ENCODE assay signal across 17 cellular contexts in genomic region chr5:106376522-106376921, GRCh38.
DNase-seq lines count a peak whose midpoint lies in the region; ATAC-seq, FAIRE-seq and TF ChIP-seq lines count a peak whose summit lies in the region.
"Had no signal": no experiment of that assay in that cellular context is flagged by ENCODE, and none has a peak within 500 bp of the region (broad histone marks: within the 10 kb centered on the region; RNA-seq: fewer than 3 reads in every experiment).

No MANE protein-coding gene starts in this region.

- no peak overlapping the region for H3K4me3 ChIP-seq in NB4 (ENCODE audit: low read depth, low read length)
- H3K4me3 ChIP-seq in GM12878 = no peak overlapping the region
- no peak overlapping the region for H3K4me3 ChIP-seq in gastrocnemius medialis
- H3K4me3 ChIP-seq: Peyer's patch had no signal

- 0% methylated on average over 1 of the region's 1 CpG for WGBS in GM12878 (ENCODE audit: insufficient coverage, insufficient replicate concordance, low lambda C conversion rate, missing lambda C conversion rate)

- H2AFZ ChIP-seq in GM12878 (ENCODE audit: control insufficient read depth, low read depth, low read length) = no peak overlapping the region

- H3K27me3 ChIP-seq in GM12878 (replicated peaks in 1 of 2; ENCODE audit: control insufficient read depth in 2 of 2, insufficient read depth in 2 of 2, low read length in 1 of 2) (no peaks in the 10 kb centered on the region), gastrocnemius medialis (no peaks in the 10 kb centered on the region)
- H3K27me3 ChIP-seq: Peyer's patch had no signal

- no peaks in the 10 kb centered on the region for H3K9me3 ChIP-seq in GM12878 (replicated peaks; ENCODE audit: control insufficient read depth, insufficient read depth, low read length)
- peaks cover 0 to 3% (median 0%) of the 10 kb centered on the region in 3 donors for H3K9me3 ChIP-seq in gastrocnemius medialis
- H3K9me3 ChIP-seq: Peyer's patch had no signal

- DNase-seq in ELR (ENCODE audit: low read depth) (peak; percentile 74), NB4 (ENCODE audit: low read depth) (peak; percentile 17), GM12878 (ENCODE audit: low read depth, low spot score) (no peak), kidney tubule cell (ENCODE audit: low spot score) (peak; percentile 55), gastrocnemius medialis (no peak), GM12892 (ENCODE audit: insufficient read length) (no peak)
- DNase-seq: activated CD4-positive, CD25-positive, alpha-beta regulatory T cell treated with anti-CD3 and anti-CD28 coated beads, Interleukin-2, amount 50 U/mL, for 72 hours; activated naive CD4-positive, alpha-beta T cell treated with Interleukin-2 at 50 U/mL for 16 hours; effector CD4-positive, alpha-beta T cell; NCI-H2081 treated with DMSO at 0.1 percent for 48 hours; Peyer's patch; stimulated activated naive B cell treated with anti-CD40 and anti-IgM and Interleukin-4, amounts not matched to agents 10 μg/mL and 1 μg/mL and 100 μg/mL, for 72 hours; T-helper 17 cell had no signal

- SMC1A ChIA-PET in GM12878 (lab: Charles Lee; ENCODE audit: uncharacterized antibody, unreplicated experiment) = interaction anchor here (1.3 kb wide), 1 partner anchor 9 kb away, joined by 3 read pairs; no protein-coding TSS in a partner anchor

- no peak for TF ChIP-seq RAD21 in GM12878 (IDR thresholded peaks at IDR 0.05; ENCODE audit: insufficient read depth, low read depth, low read length)

- H3K9ac ChIP-seq in GM12878 (ENCODE audit: control insufficient read depth, insufficient read depth, low read length) = no peak overlapping the region

- no TSS peak for BruUV-seq in GM12878 (replicated peaks; lab: Mats Ljungman, UMichigan)

- TF ChIP-seq POLR2A in NB4 (IDR thresholded peaks at IDR 0.05; ENCODE audit: extremely low read depth, insufficient read length) (no peak), GM12878 (IDR thresholded peaks at IDR 0.05; ENCODE audit: low read depth, low read length) (no peak), gastrocnemius medialis (IDR thresholded peaks at IDR 0.05) (no peak), GM12892 (IDR thresholded peaks at IDR 0.05; ENCODE audit: low read depth, low read length) (no peak)

- H3K27ac ChIP-seq in GM12878 (ENCODE audit: control insufficient read depth, insufficient read depth) (no peak overlapping the region), gastrocnemius medialis (no peak overlapping the region)
- H3K27ac ChIP-seq: HL-60, Peyer's patch had no signal

- POLR2A ChIA-PET in GM12878 (lab: Charles Lee) = no interaction called here

- ATAC-seq in GM12878 (no peak), gastrocnemius medialis (no peak), GM18520 (IDR thresholded peaks at IDR 0.05; ENCODE audit: unreplicated experiment) (no peak), HG02610 (IDR thresholded peaks at IDR 0.05; ENCODE audit: unreplicated experiment) (no peak)
- ATAC-seq: stimulated activated naive B cell treated with anti-CD40 and anti-IgM and Interleukin-4, amounts not matched to agents 10 μg/mL and 1 μg/mL and 100 μg/mL, for 72 hours; T-helper 17 cell had no signal

- in situ Hi-C loops in GM12878 (cut with MboI) = no loop called here
- in situ Hi-C loops in gastrocnemius medialis (cut with MboI; ENCODE audit: low sequenced_read_pairs in 4 of 4) = no loop called here

- no peak for TF ChIP-seq EP300 in GM12878 (IDR thresholded peaks at IDR 0.05; ENCODE audit: borderline replicate concordance in 1 of 2, control insufficient read depth in 1 of 2, low read depth in 2 of 2, low read length in 2 of 2)

- H3K4me1 ChIP-seq in GM12878 (ENCODE audit: control insufficient read depth, insufficient read depth, low read length) (no peaks in the 10 kb centered on the region), gastrocnemius medialis (no peaks in the 10 kb centered on the region)
- H3K4me1 ChIP-seq: Peyer's patch had no signal

- CTCF ChIA-PET in GM12878 (lab: Yijun Ruan, JAX) = no interaction called here

- intact Hi-C loops in GM12878 (cut with micrococcal nuclease; ENCODE audit: unreplicated experiment) (no loop called here), gastrocnemius medialis (cut with DNase I; ENCODE audit: low total_unique reads) (no loop called here)

- H3K36me3 ChIP-seq in GM12878 (ENCODE audit: control insufficient read depth in 2 of 2, insufficient read depth in 2 of 2, low read length in 1 of 2) (no peaks in the 10 kb centered on the region), gastrocnemius medialis (no peaks in the 10 kb centered on the region)
- H3K36me3 ChIP-seq: Peyer's patch had no signal

- no peaks in the 10 kb centered on the region for H4K20me1 ChIP-seq in GM12878 (ENCODE audit: control insufficient read depth, insufficient read depth)

- FAIRE-seq in GM12878 (lab: Jason Lieb, UNC) = no peak
- no peak for FAIRE-seq in GM12892 (lab: Jason Lieb, UNC)
- FAIRE-seq: islet of Langerhans had no signal

- TF ChIP-seq CTCF in NB4 (IDR thresholded peaks at IDR 0.05; ENCODE audit: low read depth, low read length) = no peak
- no peak for TF ChIP-seq CTCF in GM12878 (IDR thresholded peaks at IDR 0.05 in 2 of 3, conservative IDR thresholded peaks at IDR 0.05 in 1 of 3; ENCODE audit: control insufficient read depth in 2 of 3, extremely low read depth in 1 of 3, insufficient read depth in 1 of 3, low read depth in 3 of 3, low read length in 3 of 3)
- no peak for TF ChIP-seq CTCF in gastrocnemius medialis (IDR thresholded peaks at IDR 0.05 in 4 of 5, conservative IDR thresholded peaks at IDR 0.05 in 1 of 5)

- RAD21 ChIA-PET in GM12878 (lab: Charles Lee; ENCODE audit: unreplicated experiment) = no interaction called here

- no peak overlapping the region for H3K4me2 ChIP-seq in GM12878 (ENCODE audit: control insufficient read depth, insufficient read depth)

- H3K79me2 ChIP-seq in GM12878 (ENCODE audit: control insufficient read depth, insufficient read depth, low read length) = no peaks in the 10 kb centered on the region

TF ChIP-seq in GM12878, 131 proteins besides CTCF, POLR2A, EP300 and RAD21:
- TF ChIP-seq MTA2 (IDR thresholded peaks at IDR 0.05; ENCODE audit: low read depth) (peak; percentile 74), USF2 (IDR thresholded peaks at IDR 0.05; ENCODE audit: borderline replicate concordance, low read depth, low read length) (no peak)

Comparison
In these comparisons a context has a peak if more than half of its experiments do, and no peak if none do; other contexts are left out.
1. DNase-seq: peak in ELR (single experiment), NB4 (single experiment) and kidney tubule cell (single experiment); none in GM12878 (single experiment), gastrocnemius medialis (0 of 2) and GM12892 (single experiment).